Comparison of ENCODE assay signal across 31 cellular contexts in genomic region chr20:43095034-43095433, GRCh38.
"Had no signal": no experiment of that assay in that cellular context is flagged by ENCODE, and none has a peak within 500 bp of the region (broad histone marks: within the 10 kb centered on the region; RNA-seq: fewer than 3 reads in every experiment).

No MANE protein-coding gene starts in this region.

- H3K27ac ChIP-seq: ascending aorta, cardiac muscle cell, WERI-Rb-1 had no signal

- H3K4me3 ChIP-seq: ascending aorta, cardiac muscle cell had no signal

- ATAC-seq: activated CD4-positive, alpha-beta T cell treated with anti-CD3 and anti-CD28 coated beads for 36 hours; activated CD4-positive, CD25-positive, alpha-beta regulatory T cell treated with anti-CD3 and anti-CD28 coated beads, Interleukin-2, amount 50 U/mL, for 24 hours; activated CD8-positive, alpha-beta memory T cell treated with anti-CD3 and anti-CD28 coated beads, Interleukin-2, amount 10 ng/mL, durations not matched to agents 7 days and 5 days; activated CD8-positive, alpha-beta T cell treated with anti-CD3 and anti-CD28 coated beads, Interleukin-2, amount 10 ng/mL, durations not matched to agents 7 days and 5 days; activated naive CD8-positive, alpha-beta T cell treated with anti-CD3 and anti-CD28 coated beads, Interleukin-2, amount 50 U/mL, for 24 hours; WTC11 had no signal

- H3K4me1 ChIP-seq: ascending aorta had no signal

- H3K9me3 ChIP-seq: ascending aorta had no signal

- DNase-seq: activated CD4-positive, alpha-beta memory T cell treated with anti-CD3 and anti-CD28 coated beads, Interleukin-2, amount 10 ng/mL, durations not matched to agents 7 days and 5 days; activated CD4-positive, alpha-beta T cell treated with anti-CD3 and anti-CD28 coated beads for 1 hour; activated CD4-positive, alpha-beta T cell treated with anti-CD3 and anti-CD28 coated beads for 36 hours; activated CD4-positive, alpha-beta T cell treated with anti-CD3 and anti-CD28 coated beads for 48 hours; activated CD4-positive, alpha-beta T cell treated with anti-CD3 and anti-CD28 coated beads, Interleukin-2, amount 10 ng/mL, durations not matched to agents 7 days and 5 days; activated CD4-positive, alpha-beta T cell treated with anti-CD3 and anti-CD28 coated beads, Interleukin-2, amount 50 U/mL, for 48 hours; activated CD4-positive, CD25-positive, alpha-beta regulatory T cell; activated CD8-positive, alpha-beta memory T cell treated with anti-CD3 and anti-CD28 coated beads for 24 hours; activated CD8-positive, alpha-beta memory T cell treated with anti-CD3 and anti-CD28 coated beads, Interleukin-2, amount 10 ng/mL, durations not matched to agents 7 days and 5 days; activated CD8-positive, alpha-beta memory T cell treated with anti-CD3 and anti-CD28 coated beads, Interleukin-2, amount 50 U/mL, for 48 hours; activated CD8-positive, alpha-beta T cell treated with anti-CD3 and anti-CD28 coated beads, Interleukin-2, amount 10 ng/mL, durations not matched to agents 7 days and 5 days; activated effector memory CD4-positive, alpha-beta T cell treated with Interleukin-2 at 50 U/mL for 16 hours; activated gamma-delta T cell; activated naive CD4-positive, alpha-beta T cell treated with anti-CD3 and anti-CD28 coated beads, Interleukin-2, amount 10 ng/mL, durations not matched to agents 7 days and 5 days; activated naive CD4-positive, alpha-beta T cell treated with Interleukin-2 at 50 U/mL for 16 hours; activated naive CD8-positive, alpha-beta T cell treated with anti-CD3 and anti-CD28 coated beads, Interleukin-2, amount 10 ng/mL, durations not matched to agents 7 days and 5 days; activated naive CD8-positive, alpha-beta T cell treated with anti-CD3 and anti-CD28 coated beads, Interleukin-2, amount 50 U/mL, for 24 hours; activated T-cell treated with anti-CD3 and anti-CD28 coated beads, Interleukin-2, amount 50 U/mL, for 24 hours; activated T-cell treated with anti-CD3 and anti-CD28 coated beads, Interleukin-2, amount 50 U/mL, for 48 hours; amygdala; anterior cingulate cortex; caudate nucleus; cerebellar nuclear complex; T-helper 1 cell; T-helper 2 cell; T-helper 9 cell; WERI-Rb-1 had no signal

- H3K27me3 ChIP-seq: ascending aorta, cardiac muscle cell had no signal

- H3K36me3 ChIP-seq: ascending aorta, cardiac muscle cell, WERI-Rb-1 had no signal
